Comparison of ENCODE assay signal across 1 cellular context in genomic region chr20:407953-408842, GRCh38.
A peak's percentile ranks its signal among the peaks of the same experiment; 100 is the strongest.
TF ChIP-seq lines count a peak whose summit lies in the region.

Gene RBCK1 (plus strand): TSS chr20:408299. CDS start chr20:408758, 459 bp downstream.

TF ChIP-seq in SK-N-SH, 30 proteins besides CTCF, POLR2A, EP300 and RAD21 (continued from another document):
- TF ChIP-seq SIN3A (IDR thresholded peaks at IDR 0.05; ENCODE audit: borderline replicate concordance, low read depth, low read length) = peak; percentile 43; the same call in 1 of the 2 replicates
- peak; percentile 60 for TF ChIP-seq TAF1 (IDR thresholded peaks at IDR 0.05; ENCODE audit: borderline replicate concordance, low read depth, low read length)
- TF ChIP-seq FOXM1 (IDR thresholded peaks at IDR 0.05; ENCODE audit: low read depth) = no peak
- no peak for TF ChIP-seq REST (IDR thresholded peaks at IDR 0.05; ENCODE audit: low read depth, low read length)
- TF ChIP-seq IRF3 (IDR thresholded peaks at IDR 0.05; ENCODE audit: low read depth, low read length) = no peak
- no peak for TF ChIP-seq JUND (IDR thresholded peaks at IDR 0.05)
- no peak for TF ChIP-seq TCF12 (IDR thresholded peaks at IDR 0.05)
- no peak for TF ChIP-seq CHD2 (IDR thresholded peaks at IDR 0.05; ENCODE audit: low read length, partially characterized antibody)
- TF ChIP-seq NRF1 (IDR thresholded peaks at IDR 0.05; ENCODE audit: low read depth, low read length) = no peak
- TF ChIP-seq TEAD4 (IDR thresholded peaks at IDR 0.05; ENCODE audit: borderline replicate concordance, insufficient read depth) = no peak
- no peak for TF ChIP-seq RCOR1 (IDR thresholded peaks at IDR 0.05; ENCODE audit: low read length)
- TF ChIP-seq GATA2 (CRISPR knock-in tag; IDR thresholded peaks at IDR 0.05) = no peak
